In genomic region chr15:78059110-78059839, GRCh38 we compare ENCODE assay signal across 1 cellular context.
TF ChIP-seq lines count a peak whose summit lies in the region.

No MANE protein-coding gene starts in this region.

TF ChIP-seq in GM23338, 12 proteins besides CTCF, POLR2A, EP300 and RAD21 (continued from another document):
- no peak for TF ChIP-seq ZNF462 (CRISPR knock-in tag; IDR thresholded peaks at IDR 0.05)
TF ChIP-seq in GM23338: peak in this region for 0.
